In genomic region chr14:97290977-97291376, GRCh38 we compare ENCODE assay signal across 16 cellular contexts.
DNase-seq lines count a peak whose midpoint lies in the region; ATAC-seq and TF ChIP-seq lines count a peak whose summit lies in the region.
"Had no signal": no experiment of that assay in that cellular context is flagged by ENCODE, and none has a peak within 500 bp of the region (broad histone marks: within the 10 kb centered on the region; RNA-seq: fewer than 3 reads in every experiment).

No MANE protein-coding gene starts in this region.

- peaks cover 19% of the 10 kb centered on the region for H3K4me1 Mint-ChIP-seq in stimulated activated naive CD8-positive, alpha-beta T cell treated with anti-CD3 and anti-CD28 coated beads, Interleukin-15, amount 100 ng/mL, for 72 hours
- H3K4me1 Mint-ChIP-seq in activated T-helper 17 cell treated with anti-CD3 and anti-CD28 coated beads, Interleukin-2, amount 50 U/mL, for 72 hours, result peaks cover 16% of the 10 kb centered on the region
- H3K4me1 Mint-ChIP-seq in stimulated activated effector memory CD8-positive, alpha-beta T cell treated with anti-CD3 and anti-CD28 coated beads, Interleukin-12 subunit alpha, Interleukin-12 subunit beta, amount 100 ng/mL, for 72 hours, result peaks cover 20% of the 10 kb centered on the region
- no peaks in the 10 kb centered on the region for H3K4me1 Mint-ChIP-seq in CD14-positive monocyte

- peak; percentile 71 for ATAC-seq in stimulated activated naive CD8-positive, alpha-beta T cell treated with anti-CD3 and anti-CD28 coated beads, Interleukin-15, amount 100 ng/mL, for 72 hours
- no peak for ATAC-seq in stimulated activated naive CD8-positive, alpha-beta T cell treated with anti-CD3 and anti-CD28 coated beads, Interleukin-15, Interleukin-2, amounts not matched to agents 100 U/mL and 50 U/mL, for 24 hours
- peak; percentile 70 for ATAC-seq in activated T-helper 17 cell treated with anti-CD3 and anti-CD28 coated beads, Interleukin-2, amount 50 U/mL, for 72 hours (replicated peaks)
- ATAC-seq in stimulated activated effector memory CD8-positive, alpha-beta T cell treated with anti-CD3 and anti-CD28 coated beads, Interleukin-12 subunit alpha, Interleukin-12 subunit beta, amount 100 ng/mL, for 72 hours, result peak; percentile 61
- ATAC-seq: HepG2 had no signal

- intact Hi-C loops in CD14-positive monocyte (cut with micrococcal nuclease), result no loop called here

- H3K27ac Mint-ChIP-seq in stimulated activated naive CD8-positive, alpha-beta T cell treated with anti-CD3 and anti-CD28 coated beads, Interleukin-15, amount 100 ng/mL, for 72 hours, result no peak overlapping the region
- H3K27ac Mint-ChIP-seq in activated T-helper 17 cell treated with anti-CD3 and anti-CD28 coated beads, Interleukin-2, amount 50 U/mL, for 72 hours, result no peak overlapping the region
- H3K27ac Mint-ChIP-seq in stimulated activated effector memory CD8-positive, alpha-beta T cell treated with anti-CD3 and anti-CD28 coated beads, Interleukin-12 subunit alpha, Interleukin-12 subunit beta, amount 100 ng/mL, for 72 hours, result no peak overlapping the region
- no peak overlapping the region for H3K27ac Mint-ChIP-seq in CD14-positive monocyte

- H3K4me3 Mint-ChIP-seq in stimulated activated naive CD8-positive, alpha-beta T cell treated with anti-CD3 and anti-CD28 coated beads, Interleukin-15, amount 100 ng/mL, for 72 hours, result no peak overlapping the region
- no peak overlapping the region for H3K4me3 Mint-ChIP-seq in activated T-helper 17 cell treated with anti-CD3 and anti-CD28 coated beads, Interleukin-2, amount 50 U/mL, for 72 hours
- H3K4me3 Mint-ChIP-seq in stimulated activated effector memory CD8-positive, alpha-beta T cell treated with anti-CD3 and anti-CD28 coated beads, Interleukin-12 subunit alpha, Interleukin-12 subunit beta, amount 100 ng/mL, for 72 hours, result no peak overlapping the region
- H3K4me3 Mint-ChIP-seq in CD14-positive monocyte, result no peak overlapping the region

- no peak for TF ChIP-seq CTCF in CD14-positive monocyte (IDR thresholded peaks at IDR 0.05)

- no peaks in the 10 kb centered on the region for H3K9me3 Mint-ChIP-seq in stimulated activated naive CD8-positive, alpha-beta T cell treated with anti-CD3 and anti-CD28 coated beads, Interleukin-15, amount 100 ng/mL, for 72 hours
- H3K9me3 Mint-ChIP-seq in activated T-helper 17 cell treated with anti-CD3 and anti-CD28 coated beads, Interleukin-2, amount 50 U/mL, for 72 hours, result peaks cover 3% of the 10 kb centered on the region
- H3K9me3 Mint-ChIP-seq in stimulated activated effector memory CD8-positive, alpha-beta T cell treated with anti-CD3 and anti-CD28 coated beads, Interleukin-12 subunit alpha, Interleukin-12 subunit beta, amount 100 ng/mL, for 72 hours, result no peaks in the 10 kb centered on the region
- H3K9me3 Mint-ChIP-seq in CD14-positive monocyte, result peaks cover 0 to 1% (median 0%) of the 10 kb centered on the region in 7 donors

- no peaks in the 10 kb centered on the region for H3K36me3 Mint-ChIP-seq in activated T-helper 17 cell treated with anti-CD3 and anti-CD28 coated beads, Interleukin-2, amount 50 U/mL, for 72 hours (ENCODE audit: low read depth)
- no peaks in the 10 kb centered on the region for H3K36me3 Mint-ChIP-seq in stimulated activated effector memory CD8-positive, alpha-beta T cell treated with anti-CD3 and anti-CD28 coated beads, Interleukin-12 subunit alpha, Interleukin-12 subunit beta, amount 100 ng/mL, for 72 hours
- H3K36me3 Mint-ChIP-seq in CD14-positive monocyte, result no peaks in the 10 kb centered on the region

- peaks cover 30% of the 10 kb centered on the region for H3K27me3 Mint-ChIP-seq in stimulated activated naive CD8-positive, alpha-beta T cell treated with anti-CD3 and anti-CD28 coated beads, Interleukin-15, amount 100 ng/mL, for 72 hours
- H3K27me3 Mint-ChIP-seq in activated T-helper 17 cell treated with anti-CD3 and anti-CD28 coated beads, Interleukin-2, amount 50 U/mL, for 72 hours, result peaks cover 15% of the 10 kb centered on the region
- peaks cover 0 to 28% (median 11%) of the 10 kb centered on the region in 3 donors for H3K27me3 Mint-ChIP-seq in CD14-positive monocyte (ENCODE audit: low read depth in 3 of 3)

- no peak for DNase-seq in stimulated activated naive CD8-positive, alpha-beta T cell treated with anti-CD3 and anti-CD28 coated beads, Interleukin-15, amount 100 ng/mL, for 72 hours
- DNase-seq in stimulated activated naive CD8-positive, alpha-beta T cell treated with anti-CD3 and anti-CD28 coated beads, Interleukin-15, Interleukin-2, amounts not matched to agents 100 U/mL and 50 U/mL, for 24 hours, result no peak
- DNase-seq in MV-4-11 (lab: John Stamatoyannopoulos, UW) (peak; percentile 79), DMS79 (lab: John Stamatoyannopoulos, UW) (no peak), CD14-positive monocyte (ENCODE audit: low spot score) (no peak)
- no peak for DNase-seq in stimulated activated effector memory CD8-positive, alpha-beta T cell treated with anti-CD3 and anti-CD28 coated beads, Interleukin-12 subunit alpha, Interleukin-12 subunit beta, amount 100 ng/mL, for 72 hours (ENCODE audit: low spot score in 2 of 2)
- no peak for DNase-seq in activated CD4-positive, CD25-positive, alpha-beta regulatory T cell treated with anti-CD3 and anti-CD28 coated beads, Interleukin-2, amount 50 U/mL, for 72 hours
- DNase-seq: DMS79 treated with DMSO at 0.1 percent for 48 hours, GOT3, NCI-H1105 treated with DMSO at 0.1 percent for 48 hours, NCI-H1694 treated with DMSO at 0.1 percent for 48 hours, Peyer's patch, Right ventricle myocardium superior, SW 1271 had no signal
